In the genomic region with DNA sequence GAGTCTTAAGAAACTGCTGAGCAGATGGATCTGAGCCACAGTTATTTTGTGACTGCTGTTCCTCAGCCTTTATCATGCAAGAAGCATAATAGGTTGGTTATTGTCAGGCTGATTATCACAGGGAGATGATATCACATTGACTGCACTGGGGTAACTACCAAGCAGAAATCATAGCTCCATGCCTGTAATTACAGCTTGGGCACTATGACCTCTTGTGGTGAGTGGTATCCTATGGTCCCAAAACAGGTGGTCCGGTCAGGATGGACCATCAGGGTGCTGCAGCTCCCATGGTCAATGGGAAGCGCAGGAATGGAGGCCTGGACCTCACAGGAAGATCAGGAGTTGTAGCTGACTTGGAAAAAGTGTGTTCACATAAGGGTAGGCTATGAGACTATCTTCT, we compare ENCODE assay signal across 14 cellular contexts. TPM values are rescaled to one million over a fixed set of nuclear protein-coding genes. Genes with fewer than 3 reads are reported as not detected.
DNase-seq lines count a peak whose midpoint lies in the region; ATAC-seq and TF ChIP-seq lines count a peak whose summit lies in the region.
"Had no signal": no experiment of that assay in that cellular context is flagged by ENCODE, and none has a peak within 500 bp of the region (broad histone marks: within the 10 kb centered on the region; RNA-seq: fewer than 3 reads in every experiment).

No MANE protein-coding gene starts in this region.

- peaks cover 0 to under 1% (median 0%) of the 10 kb centered on the region in 9 donors for H3K4me1 ChIP-seq in heart right ventricle
- H3K4me1 ChIP-seq in IMR-90 (ENCODE audit: control insufficient read depth, insufficient read depth, low read length), result no peaks in the 10 kb centered on the region; the same call in 1 of the 2 replicates
- H3K4me1 ChIP-seq in upper lobe of left lung, result no peaks in the 10 kb centered on the region
- H3K4me1 ChIP-seq: A549 had no signal

- H3K27ac ChIP-seq in heart right ventricle (no peak overlapping the region), IMR-90 (ENCODE audit: insufficient read depth, low read length) (no peak overlapping the region), WERI-Rb-1 (no peak overlapping the region), upper lobe of left lung (no peak overlapping the region)
- H3K27ac ChIP-seq: A549 had no signal

- CTCF ChIA-PET in IMR-90 (lab: Yijun Ruan, JAX), result no interaction called here

- TF ChIP-seq RAD21 in IMR-90 (IDR thresholded peaks at IDR 0.05; ENCODE audit: low read length), result no peak

- dilution Hi-C loops in IMR-90 (cut with HindIII; ENCODE audit: low sequenced_read_pairs, unreplicated experiment), result no loop called here

- no peak overlapping the region for H3K4ac ChIP-seq in IMR-90 (ENCODE audit: low read depth, low read length)

- no peak overlapping the region for H3K56ac ChIP-seq in IMR-90 (ENCODE audit: extremely low read depth, insufficient read depth, low read length)

- no peak overlapping the region for H4K8ac ChIP-seq in IMR-90 (ENCODE audit: low read depth in 2 of 2, low read length in 2 of 2)

- no peak overlapping the region; the same call in 1 of the 2 replicates for H2BK20ac ChIP-seq in IMR-90 (ENCODE audit: low read depth, low read length)

- no peak overlapping the region for H2BK15ac ChIP-seq in IMR-90 (ENCODE audit: low read depth, low read length)

- no peak overlapping the region for H2AFZ ChIP-seq in IMR-90 (replicated peaks; ENCODE audit: low read length, poor library complexity)

- 46 to 64% methylated on average over 2 of the region's 2 CpGs for WGBS in heart right ventricle, 2 donors
- 50% methylated on average over 2 of the region's 2 CpGs; no CpG with 5 or more reads in 1 of the 2 experiments for whole genome bisulfite sequencing in IMR-90 (ENCODE audit: extremely low coverage in 2 of 2, insufficient read length in 1 of 2), 2 experiments
- WGBS in upper lobe of left lung, 2 donors, result 50 to 81% methylated on average over 2 of the region's 2 CpGs

- TF ChIP-seq CTCF in heart right ventricle (IDR thresholded peaks at IDR 0.05) (peak in 6 of 9 donors; percentile 13 to 45 (median 36)), IMR-90 (conservative IDR thresholded peaks at IDR 0.05; ENCODE audit: low read depth, low read length) (no peak), WERI-Rb-1 (IDR thresholded peaks at IDR 0.05; ENCODE audit: low read depth, low read length) (0 out of 2 replicates have a peak, but pooled peaks have one; percentile 31), upper lobe of left lung (IDR thresholded peaks at IDR 0.05) (no peak)

- no TSS peak for BruUV-seq in IMR-90 (replicated peaks; lab: Mats Ljungman, UMichigan)

- H3K18ac ChIP-seq in IMR-90 (ENCODE audit: low read depth, low read length), result no peak overlapping the region

- H4K20me1 ChIP-seq in IMR-90 (ENCODE audit: insufficient read depth, low read length), result no peaks in the 10 kb centered on the region

- H3K27me3 ChIP-seq in heart right ventricle (no peaks in the 10 kb centered on the region), IMR-90 (ENCODE audit: control insufficient read depth, insufficient read depth, low read length) (no peaks in the 10 kb centered on the region), WERI-Rb-1 (ENCODE audit: insufficient read depth, low read depth, severe bottlenecking) (no peaks in the 10 kb centered on the region), upper lobe of left lung (no peaks in the 10 kb centered on the region)

- 0 out of 2 replicates have a peak overlapping the region, but pooled peaks have one; percentile 15 for H3K14ac ChIP-seq in IMR-90 (replicated peaks; ENCODE audit: low read depth, low read length)

- TF ChIP-seq POLR2A in IMR-90 (IDR thresholded peaks at IDR 0.05; ENCODE audit: low read depth, low read length) (no peak), upper lobe of left lung (IDR thresholded peaks at IDR 0.05) (no peak)

- H3K4me1 Mint-ChIP-seq in natural killer cell treated with Interleukin-12 subunit alpha and Interleukin-12 subunit beta and Interleukin-15 and Interleukin-18, amount 100 ng/mL, for 72 hours (ENCODE audit: low read depth in 2 of 2), result peaks cover 27 to 33% of the 10 kb centered on the region in 2 donors

- H3K4me3 ChIP-seq in heart right ventricle (no peak overlapping the region), IMR-90 (ENCODE audit: insufficient read depth, low read depth, low read length) (no peak overlapping the region), WERI-Rb-1 (ENCODE audit: low read depth, low read length) (no peak overlapping the region), upper lobe of left lung (no peak overlapping the region)
- H3K4me3 ChIP-seq: A549 had no signal

- H2AK5ac ChIP-seq in IMR-90 (ENCODE audit: low read depth, low read length), result peak overlapping the region; percentile 20; the same call in 1 of the 2 replicates

- H3K9me3 ChIP-seq in heart right ventricle (no peaks in the 10 kb centered on the region), IMR-90 (ENCODE audit: control insufficient read depth, insufficient read depth, low read length) (no peaks in the 10 kb centered on the region), WERI-Rb-1 (ENCODE audit: severe bottlenecking) (no peaks in the 10 kb centered on the region), upper lobe of left lung (no peaks in the 10 kb centered on the region)
- H3K9me3 ChIP-seq: A549 had no signal

- no peak overlapping the region for H3K4me3 Mint-ChIP-seq in natural killer cell treated with Interleukin-12 subunit alpha and Interleukin-12 subunit beta and Interleukin-15 and Interleukin-18, amount 100 ng/mL, for 72 hours
- H3K4me3 Mint-ChIP-seq: CD14-positive monocyte; CD8-positive, alpha-beta T cell; HFFc6 had no signal

- no peak overlapping the region for H2BK5ac ChIP-seq in IMR-90 (ENCODE audit: low read depth, low read length, poor library complexity, severe bottlenecking)

- H3K9me3 Mint-ChIP-seq in natural killer cell treated with Interleukin-12 subunit alpha and Interleukin-12 subunit beta and Interleukin-15 and Interleukin-18, amount 100 ng/mL, for 72 hours, result no peaks in the 10 kb centered on the region
- H3K9me3 Mint-ChIP-seq: CD14-positive monocyte; CD8-positive, alpha-beta T cell; HFFc6 had no signal

- H3K4me2 ChIP-seq in IMR-90 (ENCODE audit: low read depth, low read length), result no peak overlapping the region
- H3K4me2 ChIP-seq: A549 had no signal

- no peak for TF ChIP-seq EP300 in upper lobe of left lung (IDR thresholded peaks at IDR 0.05)

- ATAC-seq in heart right ventricle (peak in 5 of 8 donors; percentile 44 to 62 (median 52)), IMR-90 (ENCODE audit: low read depth) (no peak), upper lobe of left lung (ENCODE audit: low FRiP score in 2 of 2) (no peak), left colon (no peak)
- no peak for ATAC-seq in natural killer cell treated with Interleukin-12 subunit alpha and Interleukin-12 subunit beta and Interleukin-15 and Interleukin-18, amount 100 ng/mL, for 72 hours
- ATAC-seq: A549; CD8-positive, alpha-beta T cell had no signal

- no peak overlapping the region; the same call in 1 of the 2 replicates for H2BK120ac ChIP-seq in IMR-90 (ENCODE audit: low read depth, low read length)

- intact Hi-C loops in heart right ventricle (cut with DNase I), result loop anchor here in 4 of 10 donors (5.0 kb wide), 2 partner anchors 108 to 113 kb away; no protein-coding TSS in a partner anchor
- intact Hi-C loops in cardiac septum (cut with DNase I), result no loop called here
- intact Hi-C loops in IMR-90 (cut with micrococcal nuclease), result no loop called here
- intact Hi-C loops in left colon (cut with DNase I, micrococcal nuclease), result no loop called here

- no peak overlapping the region for H4K5ac ChIP-seq in IMR-90 (ENCODE audit: low read depth, low read length)

- no peak overlapping the region for H4K91ac ChIP-seq in IMR-90 (ENCODE audit: insufficient read depth, low read depth, low read length)

- in situ Hi-C loops in IMR-90 (cut with MboI; ENCODE audit: low sequenced_read_pairs), result no loop called here

- peaks cover 5% of the 10 kb centered on the region for H3K9me1 ChIP-seq in IMR-90 (ENCODE audit: insufficient read depth, low read length)

- POLR2A ChIA-PET in IMR-90 (lab: Charles Lee; ENCODE audit: unreplicated experiment), result no interaction called here

- peak overlapping the region; percentile 14 to 94 for H3K27ac Mint-ChIP-seq in natural killer cell treated with Interleukin-12 subunit alpha and Interleukin-12 subunit beta and Interleukin-15 and Interleukin-18, amount 100 ng/mL, for 72 hours
- H3K27ac Mint-ChIP-seq: CD14-positive monocyte; CD8-positive, alpha-beta T cell; HFFc6 had no signal

- no peaks in the 10 kb centered on the region for H3K27me3 Mint-ChIP-seq in natural killer cell treated with Interleukin-12 subunit alpha and Interleukin-12 subunit beta and Interleukin-15 and Interleukin-18, amount 100 ng/mL, for 72 hours

- H3K36me3 Mint-ChIP-seq in natural killer cell treated with Interleukin-12 subunit alpha and Interleukin-12 subunit beta and Interleukin-15 and Interleukin-18, amount 100 ng/mL, for 72 hours, result no peaks in the 10 kb centered on the region
- H3K36me3 Mint-ChIP-seq: CD14-positive monocyte; CD8-positive, alpha-beta T cell had no signal

- H3K36me3 ChIP-seq in heart right ventricle (no peaks in the 10 kb centered on the region), IMR-90 (ENCODE audit: control insufficient read depth, insufficient read depth, low read length) (no peaks in the 10 kb centered on the region), WERI-Rb-1 (no peaks in the 10 kb centered on the region), upper lobe of left lung (no peaks in the 10 kb centered on the region)

- H3K79me1 ChIP-seq in IMR-90 (ENCODE audit: low read depth in 1 of 2, low read length in 2 of 2), result no peaks in the 10 kb centered on the region

- DNase-seq in heart right ventricle (no peak), cardiac septum (ENCODE audit: low spot score) (no peak), IMR-90 (no peak), WERI-Rb-1 (no peak), upper lobe of left lung (no peak), left colon (no peak)
- DNase-seq in natural killer cell treated with Interleukin-12 subunit alpha and Interleukin-12 subunit beta and Interleukin-15 and Interleukin-18, amount 100 ng/mL, for 72 hours (ENCODE audit: low spot score), result no peak
- DNase-seq: CD8-positive, alpha-beta T cell; COR-L47; GF-D8; HCEC 1CT; HFFc6 had no signal

- 0 out of 2 replicates have a peak overlapping the region, but pooled peaks have one; percentile 20 for H3K23ac ChIP-seq in IMR-90 (ENCODE audit: low read depth, low read length)

- no peak overlapping the region for H3K9ac ChIP-seq in IMR-90 (ENCODE audit: low read depth, low read length)

- no peak overlapping the region for H2AK9ac ChIP-seq in IMR-90 (replicated peaks; ENCODE audit: low read depth, low read length, poor library complexity)

RNA-seq across cellular contexts. Expression of a gene that starts 11.4 kb away (rescaled TPM):
- total RNA-seq in heart right ventricle, result 100 to 1,000 TPM in 8 of 10 donors, 10 to 100 TPM in 2; 85.2 to 224 (median 125) TPM
- polyA plus RNA-seq in heart right ventricle, result 10 to 100 TPM; 64.2 to 85.6 TPM
- 227 TPM for total RNA-seq in cardiac septum
- 290 and 311 TPM in 2 replicates for total RNA-seq in IMR-90 (2012; rRNA removed)
- polyA plus RNA-seq in IMR-90 (2012; rRNA removed), result 172 TPM in 2 replicates
- polyA plus RNA-seq in IMR-90 (2012; cell fraction: cytosol; rRNA removed), result 65.5 and 87.1 TPM in 2 replicates
- polyA plus RNA-seq in IMR-90 (2012; cell fraction: nucleus; rRNA removed; ENCODE audit: low replicate concordance), result 90.6 and 259 TPM in 2 replicates
- total RNA-seq in natural killer cell treated with Interleukin-12 subunit alpha and Interleukin-12 subunit beta and Interleukin-15 and Interleukin-18, amount 100 ng/mL, for 72 hours, result 100 to 1,000 TPM; 158 to 191 TPM
- 100 to 1,000 TPM in 2 of 6 donors, 10 to 100 TPM in 4; 54.0 to 152 (median 90.5) TPM for total RNA-seq in upper lobe of left lung
- total RNA-seq in left colon, result 10 to 100 TPM; 17.4 to 55.8 TPM

Comparison
In these comparisons a context has a peak if more than half of its experiments do, and no peak if none do; other contexts are left out.
1. ATAC-seq: peak in heart right ventricle (5 of 8); none in IMR-90 (single experiment), natural killer cell treated with Interleukin-12 subunit alpha and Interleukin-12 subunit beta and Interleukin-15 and Interleukin-18, amount 100 ng/mL, for 72 hours (0 of 2), upper lobe of left lung (0 of 2) and left colon (single experiment).
2. CTCF ChIP-seq: peak in heart right ventricle (6 of 9) and WERI-Rb-1 (single experiment); none in IMR-90 (single experiment) and upper lobe of left lung (0 of 6).